Comparison of ENCODE assay signal across 10 cellular contexts in genomic region chr12:50824914-50825313, GRCh38. TPM values are rescaled to one million over a fixed set of nuclear protein-coding genes. Genes with fewer than 3 reads are reported as not detected.
A peak's percentile ranks its signal among the peaks of the same experiment; 100 is the strongest.
DNase-seq lines count a peak whose midpoint lies in the region; ATAC-seq and TF ChIP-seq lines count a peak whose summit lies in the region.
"Had no signal": no experiment of that assay in that cellular context is flagged by ENCODE, and none has a peak within 500 bp of the region (broad histone marks: within the 10 kb centered on the region; RNA-seq: fewer than 3 reads in every experiment).

No MANE protein-coding gene starts in this region.

- H3K4ac ChIP-seq in neuronal stem cell (ENCODE audit: low read length): no peak overlapping the region

- 0 out of 2 replicates have a peak overlapping the region, but pooled peaks have one; percentile 11 for H3K4me2 ChIP-seq in OCI-LY7 (ENCODE audit: low read length)
- no peak overlapping the region for H3K4me2 ChIP-seq in neuronal stem cell (ENCODE audit: insufficient read depth, low read length, poor library complexity, severe bottlenecking)

- TF ChIP-seq POLR2A in prostate gland (IDR thresholded peaks at IDR 0.05): no peak

- peaks cover 5% of the 10 kb centered on the region for H3K4me1 Mint-ChIP-seq in CD14-positive monocyte
- H3K4me1 Mint-ChIP-seq in effector memory CD8-positive, alpha-beta T cell (ENCODE audit: low read depth in 2 of 2): peaks cover 0 to 4% of the 10 kb centered on the region in 2 donors

- H3K9me3 Mint-ChIP-seq in CD14-positive monocyte: no peaks in the 10 kb centered on the region
- H3K9me3 Mint-ChIP-seq in effector memory CD8-positive, alpha-beta T cell: no peaks in the 10 kb centered on the region

- no peak overlapping the region for H4K8ac ChIP-seq in neuronal stem cell (ENCODE audit: low read depth, low read length)

- H3K9ac ChIP-seq in neuronal stem cell (ENCODE audit: low read depth, low read length, poor library complexity): no peak overlapping the region

- no peak overlapping the region for H2BK15ac ChIP-seq in neuronal stem cell (ENCODE audit: low read length)

- no peak overlapping the region for H3K14ac ChIP-seq in neuronal stem cell (ENCODE audit: low read length)

- no peak overlapping the region for H3K23ac ChIP-seq in neuronal stem cell (ENCODE audit: low read depth, low read length, poor library complexity)

- no peaks in the 10 kb centered on the region for H3K9me3 ChIP-seq in OCI-LY7 (ENCODE audit: low read length)
- no peaks in the 10 kb centered on the region for H3K9me3 ChIP-seq in neuronal stem cell (replicated peaks in 1 of 2; ENCODE audit: control insufficient read depth in 2 of 2, insufficient read depth in 1 of 2, low read depth in 1 of 2, low read length in 2 of 2)
- no peaks in the 10 kb centered on the region for H3K9me3 ChIP-seq in prostate gland

- H2BK12ac ChIP-seq in neuronal stem cell (ENCODE audit: low read length): no peak overlapping the region

- no peaks in the 10 kb centered on the region for H3K79me2 ChIP-seq in OCI-LY7 (ENCODE audit: insufficient read depth, low read depth, low read length)

- H2AK5ac ChIP-seq in neuronal stem cell (ENCODE audit: low read depth, low read length): no peak overlapping the region

- DNase-seq in CD14-positive monocyte (ENCODE audit: low spot score) (no peak), OCI-LY7 (ENCODE audit: low spot score) (no peak), neuronal stem cell (ENCODE audit: low spot score) (no peak), NK-92 (lab: John Stamatoyannopoulos, UW; ENCODE audit: unreplicated experiment) (no peak), prostate gland (ENCODE audit: low spot score) (no peak), NOMO-1 (lab: John Stamatoyannopoulos, UW; ENCODE audit: unreplicated experiment in 2 of 2) (no peak), NCI-H2107 (lab: John Stamatoyannopoulos, UW) (no peak)
- DNase-seq in effector memory CD8-positive, alpha-beta T cell: no peak
- DNase-seq: stimulated activated CD4-positive, alpha-beta T cell treated with anti-CD3 and anti-CD28 coated beads, Interleukin-4, amount 100 ng/mL, for 4 hours had no signal

- no peaks in the 10 kb centered on the region for H3K4me1 ChIP-seq in OCI-LY7 (ENCODE audit: insufficient read depth, low read length, poor library complexity, severe bottlenecking)
- no peaks in the 10 kb centered on the region for H3K4me1 ChIP-seq in neuronal stem cell (ENCODE audit: control insufficient read depth in 2 of 2, insufficient read depth in 1 of 2, low read depth in 1 of 2, low read length in 2 of 2)
- H3K4me1 ChIP-seq in prostate gland (replicated peaks): no peaks in the 10 kb centered on the region

- H2BK120ac ChIP-seq in neuronal stem cell (ENCODE audit: low read depth, low read length): no peak overlapping the region

- CTCF ChIA-PET in OCI-LY7 (lab: Charles Lee; ENCODE audit: unreplicated experiment): no interaction called here

- H4K20me1 ChIP-seq in OCI-LY7 (ENCODE audit: insufficient read depth, low read length): no peaks in the 10 kb centered on the region

- no peaks in the 10 kb centered on the region for H3K79me1 ChIP-seq in neuronal stem cell (ENCODE audit: low read depth, low read length)

- H3K4me3 ChIP-seq in OCI-LY7 (ENCODE audit: low read depth, low read length, poor library complexity, severe bottlenecking) (no peak overlapping the region), neuronal stem cell (ENCODE audit: low read length in 2 of 2) (no peak overlapping the region), prostate gland (no peak overlapping the region)

- no peak overlapping the region for H3K27ac ChIP-seq in OCI-LY7 (ENCODE audit: low read depth, low read length, poor library complexity, severe bottlenecking)
- H3K27ac ChIP-seq in neuronal stem cell (replicated peaks; ENCODE audit: low read length): no peak overlapping the region
- H3K27ac ChIP-seq in prostate gland: no peak overlapping the region

- no peak overlapping the region for H2BK5ac ChIP-seq in neuronal stem cell (ENCODE audit: low read length)

- BruUV-seq in OCI-LY7 (replicated peaks; lab: Mats Ljungman, UMichigan): no TSS peak

- H3K36me3 ChIP-seq in OCI-LY7 (ENCODE audit: insufficient read depth, low read length) (peaks cover 4% of the 10 kb centered on the region; the same call in 1 of the 2 replicates), neuronal stem cell (replicated peaks in 1 of 2; ENCODE audit: control insufficient read depth in 2 of 2, insufficient read depth in 2 of 2, low read length in 2 of 2) (peaks cover 0 to 5% of the 10 kb centered on the region in 2 donors), prostate gland (no peaks in the 10 kb centered on the region)

- H3K36me3 Mint-ChIP-seq in CD14-positive monocyte: peaks cover 0 to 4% of the 10 kb centered on the region in 2 donors
- peaks cover 6% of the 10 kb centered on the region for H3K36me3 Mint-ChIP-seq in effector memory CD8-positive, alpha-beta T cell (ENCODE audit: insufficient read depth)

- peak overlapping the region in 4 of 7 donors; percentile 10 to 74 (median 30) for H3K27ac Mint-ChIP-seq in CD14-positive monocyte
- peak overlapping the region; percentile 81 to 88 for H3K27ac Mint-ChIP-seq in effector memory CD8-positive, alpha-beta T cell

- POLR2A ChIA-PET in OCI-LY7 (lab: Charles Lee): interaction anchor here (0.6 to 2.1 kb wide), 8 partner anchors 25 to 526 kb away, joined by 3 to 8 read pairs (median 4); no protein-coding TSS in a partner anchor

- H3K9me2 ChIP-seq in OCI-LY7 (ENCODE audit: insufficient read depth, low read length): no peaks in the 10 kb centered on the region

- intact Hi-C loops in CD14-positive monocyte (cut with micrococcal nuclease): loop anchor here (5.0 kb wide), 2 partner anchors 202 to 527 kb away; partner anchors contain the start of gene SLC11A2 (in 2 of the 2)
- intact Hi-C loops in OCI-LY7 (cut with micrococcal nuclease; ENCODE audit: unreplicated experiment): loop anchor here (1.0 to 5.0 kb wide), 4 partner anchors 102 to 517 kb away; no protein-coding TSS in a partner anchor
- intact Hi-C loops in prostate gland (cut with DNase I): loop anchor here (2.0 to 10.0 kb wide), 4 partner anchors 100 to 520 kb away; partner anchors contain the start of genes CELA1, CSRNP2 and DAZAP2

- TF ChIP-seq CTCF in CD14-positive monocyte (IDR thresholded peaks at IDR 0.05): no peak
- TF ChIP-seq CTCF in OCI-LY7 (conservative IDR thresholded peaks at IDR 0.05; ENCODE audit: low read length): no peak
- TF ChIP-seq CTCF in prostate gland (IDR thresholded peaks at IDR 0.05): no peak

- H2AFZ ChIP-seq in OCI-LY7 (ENCODE audit: low read length) (0 out of 2 replicates have a peak overlapping the region, but pooled peaks have one; percentile 7), neuronal stem cell (ENCODE audit: low read length) (peak overlapping the region; percentile 14)

- H4K91ac ChIP-seq in neuronal stem cell (ENCODE audit: low read depth, low read length, poor library complexity): no peak overlapping the region

- no peak overlapping the region for H3K18ac ChIP-seq in neuronal stem cell (ENCODE audit: low read length)

- no CpG with 5 or more reads among the region's 4 CpGs for WGBS in neuronal stem cell (ENCODE audit: extremely low coverage in 2 of 2, insufficient read length in 2 of 2, insufficient replicate concordance in 1 of 2), 2 donors
- WGBS in prostate gland: 43% methylated on average over 4 of the region's 4 CpGs

- H3K27me3 ChIP-seq in neuronal stem cell (ENCODE audit: control insufficient read depth in 3 of 3, insufficient read depth in 3 of 3, low read depth in 1 of 3, low read length in 3 of 3): no peaks in the 10 kb centered on the region
- H3K27me3 ChIP-seq in prostate gland (replicated peaks; ENCODE audit: insufficient read depth): no peaks in the 10 kb centered on the region

- H3K27me3 Mint-ChIP-seq in CD14-positive monocyte (ENCODE audit: low read depth in 3 of 3): peaks cover 1 to 3% (median 2%) of the 10 kb centered on the region in 3 donors
- H3K27me3 Mint-ChIP-seq in effector memory CD8-positive, alpha-beta T cell: peaks cover 9 to 10% of the 10 kb centered on the region in 2 donors

- no peak overlapping the region for H3K4me3 Mint-ChIP-seq in CD14-positive monocyte
- H3K4me3 Mint-ChIP-seq in effector memory CD8-positive, alpha-beta T cell: no peak overlapping the region

- ATAC-seq in effector memory CD8-positive, alpha-beta T cell (replicated peaks): peak; percentile 50

RNA-seq across cellular contexts. Expression of gene TMPRSS12, which starts 17.8 kb away (rescaled TPM):
- polyA plus RNA-seq in CD14-positive monocyte: not detected
- not detected in 2 replicates for total RNA-seq in OCI-LY7 (2014; rRNA removed; shearing (Covaris generic))
- total RNA-seq in OCI-LY7 (2022) (not detected in 2 replicates), prostate gland (1 to 10 TPM in 1 of 2 donors, under 1 TPM in 1; 0.68 to 1.2 TPM)
- not detected for polyA plus RNA-seq in neuronal stem cell (2013, experiment 1 of 2)
- not detected for polyA plus RNA-seq in neuronal stem cell (2013, experiment 2 of 2)
- total RNA-seq: RPMI7951 had no signal
